Comparison of ENCODE assay signal across 15 cellular contexts in the genomic region with DNA sequence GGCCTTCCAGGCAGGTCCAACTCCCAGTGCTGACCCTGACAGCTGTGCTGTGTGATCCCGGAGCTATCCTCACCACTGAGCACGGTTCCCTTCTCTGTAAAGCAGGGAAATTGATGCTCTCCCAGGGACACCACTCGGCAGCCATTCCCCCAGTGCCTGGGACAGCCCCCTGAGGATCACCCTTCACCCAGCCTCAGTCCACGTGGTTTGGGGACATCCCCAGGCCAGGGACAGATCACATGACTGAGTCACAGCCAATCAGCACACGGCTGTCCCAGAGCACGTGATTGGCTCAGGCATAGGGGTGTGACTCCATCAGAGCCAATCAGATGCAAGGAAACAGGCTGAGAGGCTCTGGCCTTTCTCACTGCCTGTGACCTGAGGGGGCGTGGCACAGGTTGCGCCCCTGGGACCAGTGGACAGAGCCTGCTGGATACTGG.
DNase-seq lines count a peak whose midpoint lies in the region; ATAC-seq and TF ChIP-seq lines count a peak whose summit lies in the region.
"Had no signal": no experiment of that assay in that cellular context is flagged by ENCODE, and none has a peak within 500 bp of the region (broad histone marks: within the 10 kb centered on the region; RNA-seq: fewer than 3 reads in every experiment).

No MANE protein-coding gene starts in this region.

- ATAC-seq in HG03025 (IDR thresholded peaks at IDR 0.05; ENCODE audit: low FRiP score, unreplicated experiment): no peak

- H3K4me2 ChIP-seq in MM.1S (ENCODE audit: low read depth, low read length): 0 out of 2 replicates have a peak overlapping the region, but pooled peaks have one; percentile 9
- H3K4me2 ChIP-seq: neural progenitor cell had no signal

- no peak overlapping the region for H2AFZ ChIP-seq in MM.1S (ENCODE audit: low read length)
- H2AFZ ChIP-seq: neural progenitor cell had no signal

- DNase-seq in ELF-1 (ENCODE audit: low read depth, low spot score) (peak; percentile 47), GM13976 (ENCODE audit: low spot score) (peak; percentile 57), MM.1S (peak; percentile 9), iPS-NIHi11 (ENCODE audit: low spot score) (peak; percentile 76), brain microvascular endothelial cell (no peak), DMS153 treated with DMSO at 0.1 percent for 48 hours (lab: John Stamatoyannopoulos, UW; ENCODE audit: unreplicated experiment) (no peak)
- DNase-seq: aorta; CD8-positive, alpha-beta memory T cell; hypothalamus; NCI-H2171 had no signal

- H3K27me3 ChIP-seq in MM.1S (replicated peaks; ENCODE audit: insufficient read depth, low read length): no peaks in the 10 kb centered on the region; the same call in 1 of the 2 replicates
- no peaks in the 10 kb centered on the region for H3K27me3 ChIP-seq in brain microvascular endothelial cell (replicated peaks)
- H3K27me3 ChIP-seq: neural progenitor cell had no signal

- H4K20me1 ChIP-seq in MM.1S (ENCODE audit: insufficient read depth, low read length): no peaks in the 10 kb centered on the region

- no peaks in the 10 kb centered on the region for H3F3A ChIP-seq in MM.1S (ENCODE audit: insufficient read depth, low read length)

- no peaks in the 10 kb centered on the region for H3K4me1 ChIP-seq in MM.1S (ENCODE audit: low read length)
- H3K4me1 ChIP-seq: neural progenitor cell, suprapubic skin had no signal

- in situ Hi-C loops in GM13976 (cut with MboI; ENCODE audit: low sequenced_read_pairs, unreplicated experiment) (no loop called here), brain microvascular endothelial cell (cut with HindIII; ENCODE audit: low pct_ligation_motif_present, low sequenced_read_pairs) (no loop called here)

- H3K9me3 ChIP-seq in MM.1S (replicated peaks; ENCODE audit: insufficient read depth, low read length): no peaks in the 10 kb centered on the region
- H3K9me3 ChIP-seq: suprapubic skin had no signal

- no peak overlapping the region for H3K4me3 ChIP-seq in MM.1S (ENCODE audit: low read length)
- no peak overlapping the region for H3K4me3 ChIP-seq in brain microvascular endothelial cell (ENCODE audit: low read depth, low read length)
- H3K4me3 ChIP-seq: coronary artery, lung, neural progenitor cell, suprapubic skin had no signal

- TF ChIP-seq CTCF in GM13976 (IDR thresholded peaks at IDR 0.05; ENCODE audit: borderline replicate concordance, control extremely low read depth, extremely low read depth, insufficient read depth, missing control alignments) (no peak), MM.1S (IDR thresholded peaks at IDR 0.05; ENCODE audit: low read length) (no peak), brain microvascular endothelial cell (IDR thresholded peaks at IDR 0.05; ENCODE audit: low read depth, low read length, missing control alignments) (no peak)

- no peak overlapping the region for H3K9ac ChIP-seq in MM.1S (ENCODE audit: low read length)
- H3K9ac ChIP-seq: neural progenitor cell had no signal

- H3K36me3 ChIP-seq in MM.1S (replicated peaks; ENCODE audit: insufficient read depth, low read length): no peaks in the 10 kb centered on the region
- no peaks in the 10 kb centered on the region for H3K36me3 ChIP-seq in brain microvascular endothelial cell (replicated peaks)
- H3K36me3 ChIP-seq: neural progenitor cell, suprapubic skin had no signal

- no peaks in the 10 kb centered on the region for H3K9me2 ChIP-seq in MM.1S (replicated peaks; ENCODE audit: insufficient read depth, low read length)

- no peak overlapping the region for H3K27ac ChIP-seq in MM.1S (ENCODE audit: low read length)
- no peak overlapping the region for H3K27ac ChIP-seq in brain microvascular endothelial cell
- H3K27ac ChIP-seq: coronary artery, neural progenitor cell, suprapubic skin had no signal

- no peaks in the 10 kb centered on the region for H3K79me2 ChIP-seq in MM.1S (ENCODE audit: low read length)

Comparison
In these comparisons a context has a peak if more than half of its experiments do, and no peak if none do; other contexts are left out.
1. DNase-seq: peak in ELF-1 (single experiment), GM13976 (single experiment), MM.1S (single experiment) and iPS-NIHi11 (single experiment); none in brain microvascular endothelial cell (single experiment) and DMS153 treated with DMSO at 0.1 percent for 48 hours (single experiment).